In the genomic region with DNA sequence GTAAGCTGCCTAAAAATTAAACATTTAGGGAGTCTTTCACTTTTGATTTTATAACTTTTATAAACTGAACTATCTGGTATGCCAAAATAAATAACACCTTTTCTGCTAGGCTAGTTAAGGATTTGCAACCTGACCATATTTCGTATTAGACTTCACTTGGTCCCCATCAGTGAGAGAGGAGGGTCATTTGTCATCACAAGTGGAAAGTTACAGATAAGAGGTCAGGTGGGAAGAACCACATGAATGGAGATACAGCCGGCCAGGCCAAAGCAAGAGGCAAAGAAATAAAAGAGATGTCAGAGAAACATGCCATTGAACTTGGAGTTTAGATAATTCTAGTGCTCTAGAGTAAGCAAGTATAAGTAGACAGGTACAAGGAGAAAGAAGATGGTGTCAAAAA, we compare ENCODE assay signal across 21 cellular contexts.
"Had no signal": no experiment of that assay in that cellular context is flagged by ENCODE, and none has a peak within 500 bp of the region (broad histone marks: within the 10 kb centered on the region; RNA-seq: fewer than 3 reads in every experiment).

No MANE protein-coding gene starts in this region.

- H3K9me3 ChIP-seq: SK-N-SH had no signal

- ATAC-seq: HepG2 had no signal

- FAIRE-seq: HepG2, RCC 7860 had no signal

- H3K27ac ChIP-seq: KMS-11 had no signal

- H3K4me2 ChIP-seq: KMS-11, SK-N-SH had no signal

- H3K9ac ChIP-seq: KMS-11, SK-N-SH had no signal

- DNase-seq: IMR-90, Kasumi-1, MM.1S, NCI-H1092 treated with DMSO at 0.1 percent for 48 hours, NCI-H1436, NCI-H187, NCI-H2029, NCI-H2081 treated with DMSO at 0.1 percent for 48 hours, NCI-H2171, NCI-H226, NCI-H446, NCI-H510A, NCI-H524 treated with DMSO at 0.1 percent for 48 hours, NCI-H69, NCI-H774, RPMI8226, SHP77, SK-N-SH had no signal
